ENCODE assay signal across 8 cellular contexts in the genomic region with DNA sequence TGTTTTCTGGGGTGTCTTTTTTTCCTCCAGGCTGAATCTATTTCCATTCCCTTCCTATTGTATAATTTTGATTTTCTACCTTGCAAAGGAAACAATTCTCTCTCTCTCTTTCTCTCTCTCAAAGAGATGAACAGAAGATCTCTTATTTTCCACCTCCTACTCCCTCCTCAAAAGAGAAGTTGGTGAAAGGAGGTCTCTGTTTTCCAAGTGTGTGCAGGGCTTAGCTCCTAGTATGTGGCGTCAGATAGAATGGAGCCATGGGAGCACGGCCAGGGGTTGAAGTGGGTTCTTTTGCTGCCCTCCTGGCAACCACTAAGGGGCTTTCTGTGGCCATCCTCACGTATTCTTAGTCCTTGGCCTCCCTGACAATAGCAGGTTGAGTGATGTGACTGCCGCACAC. TPM values are rescaled to one million over a fixed set of nuclear protein-coding genes. Genes with fewer than 3 reads are reported as not detected.
DNase-seq lines count a peak whose midpoint lies in the region; TF ChIP-seq lines count a peak whose summit lies in the region.

No MANE protein-coding gene starts in this region.

- no peaks in the 10 kb centered on the region for H3K36me3 ChIP-seq in CD8-positive, alpha-beta memory T cell (ENCODE audit: insufficient read depth, low read length)
- H3K36me3 ChIP-seq in Loucy (ENCODE audit: insufficient read depth, low read length) (no peaks in the 10 kb centered on the region), endodermal cell (ENCODE audit: control insufficient read depth, insufficient read depth, low read length) (no peaks in the 10 kb centered on the region), neutrophil (no peaks in the 10 kb centered on the region), H7 (replicated peaks; ENCODE audit: control insufficient read depth, insufficient read depth, low read length) (no peaks in the 10 kb centered on the region)

- H4K20me1 ChIP-seq in Loucy (ENCODE audit: insufficient read depth, low read length, poor library complexity, severe bottlenecking) = no peaks in the 10 kb centered on the region

- H3K4me1 Mint-ChIP-seq in CD8-positive, alpha-beta memory T cell = peaks cover 38 to 53% (median 43%) of the 10 kb centered on the region in 3 donors
- H3K4me1 Mint-ChIP-seq in endodermal cell = peaks cover 31% of the 10 kb centered on the region

- H3K9me3 ChIP-seq in CD8-positive, alpha-beta memory T cell (ENCODE audit: low read length) = no peaks in the 10 kb centered on the region
- H3K9me3 ChIP-seq in Loucy (ENCODE audit: insufficient read depth, low read depth, low read length) = no peaks in the 10 kb centered on the region
- H3K9me3 ChIP-seq in endodermal cell (ENCODE audit: control insufficient read depth, low read length) = no peaks in the 10 kb centered on the region
- no peaks in the 10 kb centered on the region for H3K9me3 ChIP-seq in neutrophil

- H3K27ac Mint-ChIP-seq in CD8-positive, alpha-beta memory T cell = peak overlapping the region; percentile 77 to 97 (median 94)
- H3K27ac Mint-ChIP-seq in endodermal cell = no peak overlapping the region

- H3K27ac ChIP-seq in CD8-positive, alpha-beta memory T cell (ENCODE audit: low read depth, low read length) = peak overlapping the region; percentile 65
- H3K27ac ChIP-seq in endodermal cell (ENCODE audit: low read depth, low read length) (no peak overlapping the region), neutrophil (peak overlapping the region; percentile 91)

- peak overlapping the region; percentile 87 for H3K4me2 ChIP-seq in Loucy (ENCODE audit: low read depth, low read length, poor library complexity, severe bottlenecking)

- peak overlapping the region; percentile 89 to 94 (median 91) for H3K4me3 Mint-ChIP-seq in CD8-positive, alpha-beta memory T cell
- H3K4me3 Mint-ChIP-seq in endodermal cell = peak overlapping the region; percentile 42

- H2AFZ ChIP-seq in Loucy (ENCODE audit: low read length) = peak overlapping the region; percentile 86

- 69 to 79% methylated on average over 4 of the region's 4 CpGs for WGBS in endodermal cell (ENCODE audit: insufficient coverage in 1 of 2, insufficient read length in 1 of 2), 2 experiments

- H3K9me2 ChIP-seq in Loucy (replicated peaks; ENCODE audit: low read depth, low read length) = no peaks in the 10 kb centered on the region

- H3K36me3 Mint-ChIP-seq in CD8-positive, alpha-beta memory T cell = peaks cover 0 to 11% (median 11%) of the 10 kb centered on the region in 3 donors
- no peaks in the 10 kb centered on the region for H3K36me3 Mint-ChIP-seq in endodermal cell (ENCODE audit: low read depth)

- CTCF ChIA-PET in CD8-positive, alpha-beta memory T cell (lab: Charles Lee) = interaction anchor here (1.0 to 1.3 kb wide), 2 partner anchors 58 to 88 kb away, joined by 3 read pairs; no protein-coding TSS in a partner anchor

- no peaks in the 10 kb centered on the region for H3K27me3 Mint-ChIP-seq in CD8-positive, alpha-beta memory T cell
- no peaks in the 10 kb centered on the region for H3K27me3 Mint-ChIP-seq in endodermal cell (ENCODE audit: insufficient read depth)

- POLR2A ChIA-PET in CD8-positive, alpha-beta memory T cell (lab: Charles Lee) = no interaction called here

- no peaks in the 10 kb centered on the region for H3K27me3 ChIP-seq in CD8-positive, alpha-beta memory T cell (ENCODE audit: insufficient read depth, low read length, poor library complexity, severe bottlenecking)
- no peaks in the 10 kb centered on the region for H3K27me3 ChIP-seq in Loucy (ENCODE audit: insufficient read depth, low read length, poor library complexity, severe bottlenecking)
- H3K27me3 ChIP-seq in endodermal cell (ENCODE audit: control insufficient read depth, insufficient read depth, low read length, poor library complexity, severe bottlenecking) = no peaks in the 10 kb centered on the region
- no peaks in the 10 kb centered on the region for H3K27me3 ChIP-seq in neutrophil
- H3K27me3 ChIP-seq in H7 (ENCODE audit: control insufficient read depth, insufficient read depth, low read length) = no peaks in the 10 kb centered on the region

- H3K4me1 ChIP-seq in CD8-positive, alpha-beta memory T cell (ENCODE audit: insufficient read depth, low read length) = peaks cover 23% of the 10 kb centered on the region
- H3K4me1 ChIP-seq in Loucy (ENCODE audit: insufficient read depth, low read length, poor library complexity, severe bottlenecking) (peaks cover 29% of the 10 kb centered on the region), endodermal cell (ENCODE audit: control insufficient read depth, insufficient read depth, low read length) (peaks cover 12% of the 10 kb centered on the region), neutrophil (ENCODE audit: control insufficient read depth in 1 of 2, insufficient read depth in 1 of 2, low read depth in 1 of 2, low read length in 1 of 2) (peaks cover 21 to 23% of the 10 kb centered on the region in 2 experiments)

- H3K4me3 ChIP-seq in CD8-positive, alpha-beta memory T cell (ENCODE audit: low read length) = peak overlapping the region; percentile 87
- peak overlapping the region; percentile 85 for H3K4me3 ChIP-seq in Loucy (ENCODE audit: low read length, poor library complexity, severe bottlenecking)
- H3K4me3 ChIP-seq in endodermal cell (ENCODE audit: low read length) = no peak overlapping the region
- H3K4me3 ChIP-seq in neutrophil (ENCODE audit: low read depth in 1 of 2, low read length in 1 of 2) = peak overlapping the region; percentile 67 to 69
- H3K4me3 ChIP-seq in H7 (ENCODE audit: insufficient read depth, low read depth, low read length) = no peak overlapping the region

- H3K9me3 Mint-ChIP-seq in CD8-positive, alpha-beta memory T cell = no peaks in the 10 kb centered on the region
- no peaks in the 10 kb centered on the region for H3K9me3 Mint-ChIP-seq in endodermal cell

- no peaks in the 10 kb centered on the region for H3F3A ChIP-seq in Loucy (ENCODE audit: low read depth)

- H3K79me2 ChIP-seq in Loucy (ENCODE audit: insufficient read depth, low read length) = 0 out of 2 replicates have a peak, but pooled peaks cover 5% of the 10 kb centered on the region

- DNase-seq in CD8-positive, alpha-beta memory T cell = no peak
- DNase-seq in endodermal cell (no peak), NCI-H345 treated with DMSO at 0.1 percent for 48 hours (lab: John Stamatoyannopoulos, UW; ENCODE audit: unreplicated experiment) (no peak), D341Med (ENCODE audit: low spot score) (no peak), H7 (no peak)
- DNase-seq in activated CD4-positive, alpha-beta T cell treated with anti-CD3 and anti-CD28 coated beads for 48 hours = no peak

- TF ChIP-seq CTCF in Loucy (conservative IDR thresholded peaks at IDR 0.05; ENCODE audit: low read length) = no peak
- no peak for TF ChIP-seq CTCF in endodermal cell (conservative IDR thresholded peaks at IDR 0.05)
- no peak for TF ChIP-seq CTCF in neutrophil (IDR thresholded peaks at IDR 0.05)

- H3K9ac ChIP-seq in Loucy (ENCODE audit: low read depth, low read length, poor library complexity, severe bottlenecking) (peak overlapping the region; percentile 79), endodermal cell (ENCODE audit: extremely low read depth, low read length, poor library complexity, severe bottlenecking) (no peak overlapping the region)

RNA-seq across cellular contexts. Expression of a gene that starts 0.5 kb away (rescaled TPM):
- total RNA-seq in CD8-positive, alpha-beta memory T cell = 1 to 10 TPM; 3.1 to 4.1 TPM
- polyA plus RNA-seq in CD8-positive, alpha-beta memory T cell = 13.5 TPM
- total RNA-seq in endodermal cell = 1 to 10 TPM in 1 of 2 donors, under 1 TPM in 1; 0.68 to 1.2 TPM
- 1.7 TPM for polyA plus RNA-seq in endodermal cell (2013, experiment 1 of 2)
- polyA plus RNA-seq in endodermal cell (2013, experiment 2 of 2) = 1.7 TPM
- total RNA-seq in H7 (2014; rRNA removed; shearing (Covaris generic)) = 1.4 and 1.6 TPM in 2 replicates

RNA-seq across cellular contexts. Expression of a gene that starts 28.8 kb away (rescaled TPM):
- under 1 TPM in 1 of 2 experiments, not detected in 1; 0.20 TPM for total RNA-seq in CD8-positive, alpha-beta memory T cell
- not detected for polyA plus RNA-seq in CD8-positive, alpha-beta memory T cell
- total RNA-seq in endodermal cell = 10 to 100 TPM; 17.4 to 26.1 TPM
- 5.4 TPM for polyA plus RNA-seq in endodermal cell (2013, experiment 1 of 2)
- 5.6 TPM for polyA plus RNA-seq in endodermal cell (2013, experiment 2 of 2)
- total RNA-seq in H7 (2014; rRNA removed; shearing (Covaris generic)) = 27.4 and 40.6 TPM in 2 replicates

RNA-seq across cellular contexts. Expression of a gene that starts 44.6 kb away (rescaled TPM):
- not detected for total RNA-seq in CD8-positive, alpha-beta memory T cell
- polyA plus RNA-seq in CD8-positive, alpha-beta memory T cell = not detected
- total RNA-seq in endodermal cell = not detected
- polyA plus RNA-seq in endodermal cell (2013, experiment 1 of 2) = not detected
- polyA plus RNA-seq in endodermal cell (2013, experiment 2 of 2) = not detected
- not detected in 2 replicates for total RNA-seq in H7 (2014; rRNA removed; shearing (Covaris generic))

RNA-seq across cellular contexts. Expression of a gene that starts 59.6 kb away (rescaled TPM):
- 10 to 100 TPM in 1 of 2 experiments, 1 to 10 TPM in 1; 8.2 to 10.6 TPM for total RNA-seq in CD8-positive, alpha-beta memory T cell
- polyA plus RNA-seq in CD8-positive, alpha-beta memory T cell = 9.8 TPM
- 10 to 100 TPM; 16.0 to 21.4 TPM for total RNA-seq in endodermal cell
- polyA plus RNA-seq in endodermal cell (2013, experiment 1 of 2) = 21.3 TPM
- 22.7 TPM for polyA plus RNA-seq in endodermal cell (2013, experiment 2 of 2)
- 12.3 and 20.8 TPM in 2 replicates for total RNA-seq in H7 (2014; rRNA removed; shearing (Covaris generic))

Comparison
In these comparisons a context has a peak if more than half of its experiments do, and no peak if none do; other contexts are left out.
1. H3K4me3 ChIP-seq: peak in CD8-positive, alpha-beta memory T cell (single experiment), Loucy (single experiment) and neutrophil (2 of 2); none in endodermal cell (single experiment) and H7 (single experiment).
2. RNA of a gene that starts 28.8 kb away (total RNA-seq): 27.4 to 40.6 TPM in H7 and 17.4 to 26.1 TPM in endodermal cell; 0.20 TPM in CD8-positive, alpha-beta memory T cell; every median in the first group is over 10 times any median in the second.